23 cellular contexts compared by ENCODE assay signal in the genomic region with DNA sequence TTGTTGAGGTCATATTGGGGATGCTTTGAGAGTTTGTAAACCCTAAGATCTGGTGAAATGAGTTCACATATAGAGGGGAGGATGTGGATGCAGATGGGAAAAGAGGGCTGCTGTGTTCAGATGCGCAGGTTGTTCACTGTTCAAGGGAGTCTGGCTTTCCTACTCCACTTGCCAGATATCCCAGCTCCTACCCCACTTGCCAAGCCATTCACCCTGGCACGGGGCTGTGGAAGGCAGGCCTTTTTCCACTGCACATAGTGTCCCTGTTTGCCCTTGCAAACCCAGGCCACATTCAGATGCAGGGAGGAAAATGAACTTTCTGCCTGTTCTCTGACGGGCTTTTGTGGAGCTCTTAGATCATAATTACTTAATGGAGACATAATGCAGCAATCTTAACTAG. TPM values are rescaled to one million over a fixed set of nuclear protein-coding genes. Genes with fewer than 3 reads are reported as not detected.
DNase-seq lines count a peak whose midpoint lies in the region; ATAC-seq and TF ChIP-seq lines count a peak whose summit lies in the region.
"Had no signal": no experiment of that assay in that cellular context is flagged by ENCODE, and none has a peak within 500 bp of the region (broad histone marks: within the 10 kb centered on the region; RNA-seq: fewer than 3 reads in every experiment).

No MANE protein-coding gene starts in this region.

- no peak overlapping the region for H3K4me3 ChIP-seq in right atrium auricular region
- no peak overlapping the region for H3K4me3 ChIP-seq in right cardiac atrium (ENCODE audit: low read length)
- no peak overlapping the region for H3K4me3 ChIP-seq in neural progenitor cell
- H3K4me3 ChIP-seq in spleen, result no peak overlapping the region
- no peak overlapping the region for H3K4me3 ChIP-seq in PC-3 (ENCODE audit: low read length)
- H3K4me3 ChIP-seq: PC-9 had no signal

- H3K36me3 ChIP-seq in right atrium auricular region (no peaks in the 10 kb centered on the region), neural progenitor cell (no peaks in the 10 kb centered on the region), spleen (no peaks in the 10 kb centered on the region), PC-3 (ENCODE audit: low read depth, low read length) (no peaks in the 10 kb centered on the region)

- H3K27ac ChIP-seq in right atrium auricular region, result no peak overlapping the region
- H3K27ac ChIP-seq in right cardiac atrium (ENCODE audit: low read length), result no peak overlapping the region
- H3K27ac ChIP-seq in neural progenitor cell, result no peak overlapping the region
- no peak overlapping the region for H3K27ac ChIP-seq in spleen
- no peak overlapping the region for H3K27ac ChIP-seq in PC-3 (ENCODE audit: low read length)
- H3K27ac ChIP-seq: 22Rv1, PC-9 had no signal

- BruUV-seq in PC-3 (replicated peaks; lab: Mats Ljungman, UMichigan), result no TSS peak

- no peak for TF ChIP-seq CTCF in right atrium auricular region (IDR thresholded peaks at IDR 0.05)
- no peak for TF ChIP-seq CTCF in neural progenitor cell (IDR thresholded peaks at IDR 0.05)
- TF ChIP-seq CTCF in spleen (IDR thresholded peaks at IDR 0.05 in 8 of 11, conservative IDR thresholded peaks at IDR 0.05 in 3 of 11), result no peak
- no peak for TF ChIP-seq CTCF in PC-3 (conservative IDR thresholded peaks at IDR 0.05; ENCODE audit: low read depth, low read length)

- no peaks in the 10 kb centered on the region for H3K9me3 ChIP-seq in right atrium auricular region
- no peaks in the 10 kb centered on the region for H3K9me3 ChIP-seq in right cardiac atrium (ENCODE audit: control insufficient read depth, low read length)
- no peaks in the 10 kb centered on the region for H3K9me3 ChIP-seq in neural progenitor cell (ENCODE audit: low read depth)
- no peaks in the 10 kb centered on the region for H3K9me3 ChIP-seq in spleen
- no peaks in the 10 kb centered on the region for H3K9me3 ChIP-seq in PC-3 (ENCODE audit: low read length)

- H3K4me2 ChIP-seq in neural progenitor cell (peak overlapping the region; percentile 52), PC-3 (ENCODE audit: low read length) (no peak overlapping the region)
- H3K4me2 ChIP-seq: PC-9 had no signal

- no peaks in the 10 kb centered on the region for H3K9me3 Mint-ChIP-seq in neural progenitor cell

- WGBS in right cardiac atrium, result 64% methylated on average over 3 of the region's 3 CpGs
- 68 to 92% (median 80%) methylated on average over 3 of the region's 3 CpGs for WGBS in spleen, 5 donors

- H3K9ac ChIP-seq in neural progenitor cell, result no peak overlapping the region
- no peak overlapping the region for H3K9ac ChIP-seq in PC-3 (ENCODE audit: low read length)

- H3K27me3 ChIP-seq in right atrium auricular region (no peaks in the 10 kb centered on the region), right cardiac atrium (ENCODE audit: control insufficient read depth, insufficient read depth) (no peaks in the 10 kb centered on the region), neural progenitor cell (no peaks in the 10 kb centered on the region), spleen (replicated peaks in 1 of 7) (peaks cover 0 to 6% (median 0%) of the 10 kb centered on the region in 7 donors), PC-3 (ENCODE audit: low read length) (no peaks in the 10 kb centered on the region)

- no peaks in the 10 kb centered on the region for H3K79me2 ChIP-seq in neural progenitor cell (ENCODE audit: low read depth)
- no peaks in the 10 kb centered on the region for H3K79me2 ChIP-seq in PC-3 (ENCODE audit: low read length)

- H3F3A ChIP-seq in neural progenitor cell (ENCODE audit: low read depth), result peaks cover 27% of the 10 kb centered on the region
- no peaks in the 10 kb centered on the region for H3F3A ChIP-seq in PC-3 (ENCODE audit: low read length, unreplicated experiment)

- H3K4me3 Mint-ChIP-seq in neural progenitor cell, result no peak overlapping the region

- CTCF ChIA-PET in PC-3 (lab: Charles Lee), result interaction anchor here (0.6 kb wide), 2 partner anchors 161 to 176 kb away, joined by 3 to 4 read pairs; no protein-coding TSS in a partner anchor

- intact Hi-C loops in Right ventricle myocardium inferior (cut with DNase I) (loop anchor here (10.0 kb wide), 1 partner anchor 46 kb away; no protein-coding TSS in a partner anchor), right cardiac atrium (cut with DNase I) (no loop called here), spleen (cut with DNase I; ENCODE audit: low total_unique reads) (no loop called here), PC-3 (cut with micrococcal nuclease) (no loop called here)

- H4K20me1 ChIP-seq in neural progenitor cell (ENCODE audit: low read depth) (no peaks in the 10 kb centered on the region), PC-3 (ENCODE audit: low read length) (no peaks in the 10 kb centered on the region)

- H3K4me1 ChIP-seq in right atrium auricular region (peaks cover 0 to 4% of the 10 kb centered on the region in 2 donors), right cardiac atrium (ENCODE audit: control insufficient read depth, insufficient read depth, low read length) (no peaks in the 10 kb centered on the region), neural progenitor cell (peaks cover 37% of the 10 kb centered on the region), spleen (peaks cover 6 to 22% (median 9%) of the 10 kb centered on the region in 6 donors), PC-3 (ENCODE audit: insufficient read depth, low read length) (0 out of 2 replicates have a peak, but pooled peaks cover under 1% of the 10 kb centered on the region)

- no peak overlapping the region for H2AFZ ChIP-seq in neural progenitor cell (replicated peaks)
- no peak overlapping the region for H2AFZ ChIP-seq in PC-3 (ENCODE audit: low read length)
- H2AFZ ChIP-seq: PC-9 had no signal

- peaks cover 38% of the 10 kb centered on the region for H3K4me1 Mint-ChIP-seq in neural progenitor cell

- H3K36me3 Mint-ChIP-seq in neural progenitor cell, result no peaks in the 10 kb centered on the region

- POLR2A ChIA-PET in PC-3 (lab: Charles Lee; ENCODE audit: unreplicated experiment), result no interaction called here

- H3K9me2 ChIP-seq in PC-3 (replicated peaks; ENCODE audit: low read length), result no peaks in the 10 kb centered on the region

- peak; percentile 90 for ATAC-seq in Right ventricle myocardium inferior
- peak; percentile 34 to 69 for ATAC-seq in right cardiac atrium
- ATAC-seq in stimulated activated naive CD8-positive, alpha-beta T cell treated with anti-CD3 and anti-CD28 coated beads, Interleukin-15, Interleukin-2, amounts not matched to agents 100 U/mL and 50 U/mL, for 24 hours, result no peak
- no peak for ATAC-seq in PC-3

- H3K27ac Mint-ChIP-seq in neural progenitor cell, result no peak overlapping the region

- no peak for TF ChIP-seq POLR2A in spleen (IDR thresholded peaks at IDR 0.05)

- peaks cover 12% of the 10 kb centered on the region for H3K27me3 Mint-ChIP-seq in neural progenitor cell (ENCODE audit: insufficient read depth, low read depth)

- DNase-seq in Right ventricle myocardium inferior (ENCODE audit: missing footprints) (no peak), right atrium auricular region (ENCODE audit: low spot score) (no peak), right cardiac atrium (peak in 1 of 3 donors; percentile 57), neural progenitor cell (ENCODE audit: low spot score) (no peak), spleen (peak; percentile 14), SK-N-DZ (ENCODE audit: low spot score) (no peak), PC-3 (no peak)
- no peak for DNase-seq in stimulated activated naive CD8-positive, alpha-beta T cell treated with anti-CD3 and anti-CD28 coated beads, Interleukin-15, Interleukin-2, amounts not matched to agents 100 U/mL and 50 U/mL, for 24 hours
- DNase-seq: NCI-H1105, NCI-H1436 treated with DMSO at 0.1 percent for 48 hours, NCI-H187 treated with DMSO at 0.1 percent for 48 hours, NCI-H2171 treated with DMSO at 0.1 percent for 48 hours, NCI-H345, NCI-H510A treated with DMSO at 0.1 percent for 48 hours, NCI-H748 treated with DMSO at 0.1 percent for 48 hours, PC-9, SHP77 had no signal

RNA-seq across cellular contexts. Expression of gene CRABP1, which starts 29.0 kb away (rescaled TPM):
- total RNA-seq in Right ventricle myocardium inferior (not detected), right atrium auricular region (not detected), right cardiac atrium (under 1 TPM in 1 of 4 donors, not detected in 3; 0.32 TPM), neural progenitor cell (ENCODE audit: low replicate concordance) (320 and 454 TPM in 2 replicates), spleen (100 to 1,000 TPM in 1 of 7 donors, 10 to 100 TPM in 6; 18.7 to 159 (median 30.8) TPM), PC-3 (2014; rRNA removed) (not detected in 2 replicates)
- polyA plus RNA-seq in right cardiac atrium (0.29 TPM), spleen (10 to 100 TPM in 1 of 3 donors, 1 to 10 TPM in 2; 3.5 to 29.1 (median 6.3) TPM)
- polyA plus RNA-seq in SK-N-DZ (2014; cell fraction: cytosol; rRNA removed), result 2.1 and 5.3 TPM in 2 replicates
- polyA plus RNA-seq in SK-N-DZ (2014; cell fraction: nucleus; rRNA removed), result 1.2 and 1.8 TPM in 2 replicates
- total RNA-seq: LHCN-M2, MCF 10A, PC-9, RPMI7951, SK-MEL-5 had no signal
- polyA plus RNA-seq: BJ had no signal

Comparison
In these comparisons a context has a peak if more than half of its experiments do, and no peak if none do; other contexts are left out.
1. ATAC-seq: peak in Right ventricle myocardium inferior (single experiment) and right cardiac atrium (2 of 2); none in stimulated activated naive CD8-positive, alpha-beta T cell treated with anti-CD3 and anti-CD28 coated beads, Interleukin-15, Interleukin-2, amounts not matched to agents 100 U/mL and 50 U/mL, for 24 hours (single experiment) and PC-3 (single experiment).
2. RNA of gene CRABP1, which starts 29.0 kb away (total RNA-seq): 320 to 454 TPM in neural progenitor cell and 18.7 to 159 TPM in spleen; not detected in PC-3, not detected in Right ventricle myocardium inferior (single experiment), not detected in right atrium auricular region and 0.32 TPM in right cardiac atrium; every median in the first group is over 10 times any median in the second.